Comparison of ENCODE assay signal across 18 cellular contexts in genomic region chr1:212217633-212218032, GRCh38.
DNase-seq lines count a peak whose midpoint lies in the region; ATAC-seq and TF ChIP-seq lines count a peak whose summit lies in the region.
"Had no signal": no experiment of that assay in that cellular context is flagged by ENCODE, and none has a peak within 500 bp of the region (broad histone marks: within the 10 kb centered on the region; RNA-seq: fewer than 3 reads in every experiment).

No MANE protein-coding gene starts in this region.

- intact Hi-C loops in mucosa of descending colon (cut with DNase I, micrococcal nuclease) (no loop called here), thyroid gland (cut with DNase I) (no loop called here)

- DNase-seq in SK-N-MC (ENCODE audit: low read depth, low spot score) (no peak), mucosa of descending colon (peak in 1 of 3 donors; percentile 52), thyroid gland (no peak), SKM-1 treated with dmso at 0.1 percent for 144 hours (lab: John Stamatoyannopoulos, UW; ENCODE audit: unreplicated experiment) (no peak), NK-92 (lab: John Stamatoyannopoulos, UW; ENCODE audit: unreplicated experiment) (no peak)
- DNase-seq: CD4-positive, alpha-beta T cell; DMS53; GM23248; H7; NCI-H1048; NCI-H1436; NCI-H187; NCI-H2171 treated with DMSO at 0.1 percent for 48 hours; NCI-H748 treated with DMSO at 0.1 percent for 48 hours; RPMI8226; SHP77 had no signal

- no peaks in the 10 kb centered on the region for H4K20me1 ChIP-seq in BLaER1 treated with 17β-estradiol and CSF1 and Interleukin-3, amounts not matched to agents 10 nM and 100 nM

- no peak overlapping the region for H3K4me3 ChIP-seq in BLaER1 treated with 17β-estradiol and CSF1 and Interleukin-3, amounts not matched to agents 10 nM and 100 nM
- H3K4me3 ChIP-seq in SK-N-MC = peak overlapping the region; percentile 21; the same call in 1 of the 2 replicates
- H3K4me3 ChIP-seq in mucosa of descending colon = no peak overlapping the region
- H3K4me3 ChIP-seq in thyroid gland (replicated peaks in 1 of 3) = no peak overlapping the region
- H3K4me3 ChIP-seq: GM23248 had no signal

- H3K36me3 ChIP-seq in BLaER1 treated with 17β-estradiol and CSF1 and Interleukin-3, amounts not matched to agents 10 nM and 100 nM = no peaks in the 10 kb centered on the region
- H3K36me3 ChIP-seq in SK-N-MC (ENCODE audit: insufficient read depth, low read length) = no peaks in the 10 kb centered on the region
- H3K36me3 ChIP-seq in mucosa of descending colon (ENCODE audit: low read depth) = no peaks in the 10 kb centered on the region
- no peaks in the 10 kb centered on the region for H3K36me3 ChIP-seq in thyroid gland

- H3K9me3 ChIP-seq in BLaER1 treated with 17β-estradiol and CSF1 and Interleukin-3, amounts not matched to agents 10 nM and 100 nM (replicated peaks in 1 of 11) = peaks cover 0 to 8% (median 0%) of the 10 kb centered on the region in 11 experiments; a peak in 2 of 22 replicates
- H3K9me3 ChIP-seq in SK-N-MC (ENCODE audit: low read depth, low read length) = no peaks in the 10 kb centered on the region
- no peaks in the 10 kb centered on the region for H3K9me3 ChIP-seq in mucosa of descending colon
- H3K9me3 ChIP-seq in thyroid gland = no peaks in the 10 kb centered on the region

- peaks cover 20 to 64% (median 48%) of the 10 kb centered on the region in 10 experiments for H3K4me1 ChIP-seq in BLaER1 treated with 17β-estradiol and CSF1 and Interleukin-3, amounts not matched to agents 10 nM and 100 nM
- H3K4me1 ChIP-seq in mucosa of descending colon (ENCODE audit: low read depth) (peaks cover 18% of the 10 kb centered on the region), thyroid gland (peaks cover 23 to 43% of the 10 kb centered on the region in 2 donors)

- no peak for TF ChIP-seq POLR2A in thyroid gland (IDR thresholded peaks at IDR 0.05)

- no peaks in the 10 kb centered on the region for H3K27me3 ChIP-seq in BLaER1 treated with 17β-estradiol and CSF1 and Interleukin-3, amounts not matched to agents 10 nM and 100 nM
- H3K27me3 ChIP-seq in thyroid gland = no peaks in the 10 kb centered on the region

- TF ChIP-seq CTCF in mucosa of descending colon (IDR thresholded peaks at IDR 0.05) = no peak
- TF ChIP-seq CTCF in thyroid gland (IDR thresholded peaks at IDR 0.05) = no peak

- 67 to 77% methylated on average over 3 of the region's 3 CpGs for WGBS in thyroid gland, 2 donors

- peak overlapping the region; percentile 48 to 90 (median 83) for H3K4me2 ChIP-seq in BLaER1 treated with 17β-estradiol and CSF1 and Interleukin-3, amounts not matched to agents 10 nM and 100 nM

- ATAC-seq in mucosa of descending colon (peak; percentile 48), HG02840 (IDR thresholded peaks at IDR 0.05; ENCODE audit: low FRiP score, unreplicated experiment) (no peak)

- H3K9ac ChIP-seq in BLaER1 treated with 17β-estradiol and CSF1 and Interleukin-3, amounts not matched to agents 10 nM and 100 nM = peak overlapping the region in 8 of 11 experiments; percentile 67 to 84 (median 78); a peak in 13 of 22 replicates
- no peak overlapping the region for H3K9ac ChIP-seq in SK-N-MC (ENCODE audit: insufficient read length)
- H3K9ac ChIP-seq: GM23248 had no signal

- H3K27ac ChIP-seq in BLaER1 treated with 17β-estradiol and CSF1 and Interleukin-3, amounts not matched to agents 10 nM and 100 nM = peak overlapping the region in 8 of 11 experiments; percentile 83 to 95 (median 93); a peak in 16 of 22 replicates
- H3K27ac ChIP-seq in SK-N-MC (peak overlapping the region; percentile 79; the same call in 1 of the 2 replicates), thyroid gland (peak overlapping the region in 2 of 3 donors; percentile 71 to 79)
- H3K27ac ChIP-seq: GM23248 had no signal
